ENCODE assay signal across 8 cellular contexts in the genomic region with DNA sequence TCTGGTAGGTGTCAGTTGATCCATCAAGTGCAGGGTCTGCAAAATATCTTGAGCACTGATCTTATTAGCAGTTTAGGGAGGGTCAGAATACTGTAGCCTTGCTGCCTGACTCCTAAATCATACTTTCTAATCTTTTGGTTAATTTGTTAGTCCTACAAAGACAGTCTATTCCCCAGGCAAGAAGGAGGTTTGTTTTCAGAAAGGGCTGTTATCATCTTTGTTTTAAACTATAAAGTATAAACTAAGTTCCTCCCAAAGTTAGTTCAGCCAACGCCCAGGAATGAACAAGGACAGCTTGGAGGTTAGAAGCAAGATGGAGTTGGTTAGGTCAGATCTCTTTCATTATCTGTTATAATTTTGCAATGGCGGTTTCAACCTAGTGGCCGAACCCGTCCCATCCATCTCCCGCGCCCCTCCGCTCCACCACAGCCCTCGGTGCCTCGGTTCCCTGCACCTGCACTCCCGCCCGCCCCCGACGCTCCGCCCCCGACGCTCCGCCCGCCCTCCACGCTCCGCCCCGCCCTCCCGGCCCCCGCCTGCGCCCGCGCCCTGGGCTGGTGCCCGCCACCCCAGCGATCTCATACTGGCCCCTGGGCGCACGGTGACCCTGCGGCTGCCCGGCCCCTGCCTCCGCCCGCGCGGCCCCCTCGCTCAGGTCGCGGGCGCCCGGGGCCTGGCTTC. TPM values are rescaled to one million over a fixed set of nuclear protein-coding genes. Genes with fewer than 3 reads are reported as not detected.
DNase-seq lines count a peak whose midpoint lies in the region; ATAC-seq, FAIRE-seq and TF ChIP-seq lines count a peak whose summit lies in the region.

A gene with protein sequence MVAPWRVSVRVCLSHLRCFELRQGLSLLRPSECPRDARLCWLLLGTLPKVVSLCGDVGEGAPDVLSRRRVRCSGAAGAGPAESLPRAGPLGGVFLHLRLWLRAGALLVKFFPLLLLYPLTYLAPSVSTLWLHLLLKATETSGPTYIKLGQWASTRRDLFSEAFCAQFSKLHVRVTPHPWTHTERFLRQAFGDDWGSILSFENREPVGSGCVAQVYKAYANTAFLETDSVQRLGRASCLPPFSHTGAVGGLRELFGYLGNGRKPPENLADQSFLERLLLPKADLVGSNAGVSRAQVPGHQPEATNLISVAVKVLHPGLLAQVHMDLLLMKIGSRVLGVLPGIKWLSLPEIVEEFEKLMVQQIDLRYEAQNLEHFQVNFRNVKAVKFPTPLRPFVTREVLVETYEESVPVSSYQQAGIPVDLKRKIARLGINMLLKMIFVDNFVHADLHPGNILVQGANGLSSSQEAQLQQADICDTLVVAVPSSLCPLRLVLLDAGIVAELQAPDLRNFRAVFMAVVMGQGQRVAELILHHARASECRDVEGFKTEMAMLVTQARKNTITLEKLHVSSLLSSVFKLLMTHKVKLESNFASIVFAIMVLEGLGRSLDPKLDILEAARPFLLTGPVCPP (plus strand): TSS at position 564 of the 681 bp plus-strand sequence. CDS start 386 bp downstream, outside the sequence.

- TF ChIP-seq POLR2A in HepG2 (IDR thresholded peaks at IDR 0.05; ENCODE audit: insufficient read depth in 1 of 2, low read depth in 2 of 2, low read length in 2 of 2), result peak in 1 of 2 experiments; percentile 70; a peak in 1 of 4 replicates

- H2AFZ ChIP-seq in HepG2 (ENCODE audit: low read length), result peak within 1 kb of the TSS; percentile 54

- TF ChIP-seq EP300 in HepG2 (IDR thresholded peaks at IDR 0.05; ENCODE audit: low read depth in 2 of 2, low read length in 2 of 2) (no peak), HepG2 (CRISPR knock-in tag; IDR thresholded peaks at IDR 0.05; ENCODE audit: borderline replicate concordance) (no peak)

- DNase-seq in GM10266 (ENCODE audit: extremely low spot score), result peak; percentile 93
- DNase-seq in LNCaP clone FGC (ENCODE audit: low read depth), result no peak
- peak; percentile 67 for DNase-seq in WERI-Rb-1
- no peak for DNase-seq in chondrocyte (ENCODE audit: low spot score)
- DNase-seq in HepG2 (ENCODE audit: low spot score), result no peak
- DNase-seq in stimulated activated CD4-positive, alpha-beta T cell treated with anti-CD3 and anti-CD28 coated beads, Interleukin-2, amount 100 ng/mL, for 4 hours (ENCODE audit: low read depth), result peak; percentile 41

- peak; percentile 51 for ATAC-seq in GM21825 (IDR thresholded peaks at IDR 0.05; ENCODE audit: unreplicated experiment)
- peak; percentile 88 for ATAC-seq in HepG2
- ATAC-seq in HG02970 (IDR thresholded peaks at IDR 0.05; ENCODE audit: low FRiP score, unreplicated experiment), result no peak

- no peaks in the 10 kb centered on the region for H3K9me3 ChIP-seq in WERI-Rb-1 (ENCODE audit: severe bottlenecking)
- no peaks in the 10 kb centered on the region for H3K9me3 ChIP-seq in HepG2 (ENCODE audit: low read length)

- H3K27me3 Mint-ChIP-seq in chondrocyte (ENCODE audit: low read depth), result no peaks in the 10 kb centered on the region

- BruUV-seq in HepG2 (replicated peaks; lab: Mats Ljungman, UMichigan), result no TSS peak

- H3K36me3 ChIP-seq in WERI-Rb-1 (peaks cover 16% of the 10 kb centered on the region), HepG2 (replicated peaks in 1 of 2; ENCODE audit: control insufficient read depth in 1 of 2, insufficient read depth in 2 of 2, low read length in 2 of 2) (no peaks in the 10 kb centered on the region)

- H3K79me2 ChIP-seq in HepG2 (ENCODE audit: insufficient read depth, low read length), result no peaks in the 10 kb centered on the region

- no peaks in the 10 kb centered on the region for H4K20me1 ChIP-seq in HepG2 (ENCODE audit: insufficient read depth, low read length)

- peak within 1 kb of the TSS; percentile 65 for H3K4me3 ChIP-seq in LNCaP clone FGC (ENCODE audit: low read depth, low read length)
- peak within 1 kb of the TSS; percentile 76 for H3K4me3 ChIP-seq in WERI-Rb-1 (ENCODE audit: low read depth, low read length)
- peak within 1 kb of the TSS; percentile 60 to 78 (median 63); a peak in 5 of 6 replicates for H3K4me3 ChIP-seq in HepG2 (replicated peaks in 1 of 3; ENCODE audit: insufficient read depth in 1 of 3, low read depth in 2 of 3, low read length in 3 of 3)

- in situ Hi-C loops in HepG2 (cut with HindIII; ENCODE audit: extremely low pct_ligation_motif_present, low pct_unique_long_range_greater_than_20kb), result no loop called here

- H3K4me3 Mint-ChIP-seq in chondrocyte (ENCODE audit: unreplicated experiment), result peak within 1 kb of the TSS; percentile 76

- H3K27ac ChIP-seq in WERI-Rb-1 (peak within 1 kb of the TSS; percentile 64), HepG2 (ENCODE audit: extremely low read length, insufficient read depth, low read length) (no peak within 1 kb of the TSS)

- H3K27ac Mint-ChIP-seq in chondrocyte (ENCODE audit: unreplicated experiment), result no peak within 1 kb of the TSS

- peaks cover 37% of the 10 kb centered on the region for H3K4me1 Mint-ChIP-seq in chondrocyte (ENCODE audit: low read depth)

- peak within 1 kb of the TSS; percentile 83 for H3K4me2 ChIP-seq in HepG2 (ENCODE audit: low read depth, low read length)

- POLR2A ChIA-PET in HepG2 (lab: Yijun Ruan, JAX), result interaction anchor here (1.4 to 1.5 kb wide), 2 partner anchors 24 to 331 kb away, joined by 5 read pairs; a partner anchor contains a TSS

- intact Hi-C loops in HepG2 (cut with micrococcal nuclease; ENCODE audit: unreplicated experiment), result no loop called here

- 2% methylated on average over 19 of the region's 41 CpGs for WGBS in HepG2 (ENCODE audit: low lambda C conversion rate)

- TF ChIP-seq RAD21 in HepG2 (CRISPR knock-in tag; IDR thresholded peaks at IDR 0.05), result no peak

- no peak for FAIRE-seq in HepG2 (lab: Jason Lieb, UNC)

- no peaks in the 10 kb centered on the region for H3K9me3 Mint-ChIP-seq in chondrocyte (ENCODE audit: low read depth)

- CTCF ChIA-PET in HepG2 (lab: Yijun Ruan, JAX; ENCODE audit: low intra/inter-chr PET ratio, low total read pairs), result no interaction called here

- peak within 1 kb of the TSS; percentile 54 for H3K9ac ChIP-seq in HepG2 (ENCODE audit: insufficient read depth, low read depth, low read length)

- H3K4me1 ChIP-seq in HepG2 (ENCODE audit: insufficient read depth, low read length), result peaks cover 16% of the 10 kb centered on the region

- H3K27me3 ChIP-seq in WERI-Rb-1 (ENCODE audit: insufficient read depth, low read depth, severe bottlenecking) (no peaks in the 10 kb centered on the region), HepG2 (ENCODE audit: control insufficient read depth in 1 of 2, insufficient read depth in 2 of 2, low read length in 2 of 2) (0 out of 5 replicates have a peak, but pooled peaks cover 0 to 2% of the 10 kb centered on the region in 2 experiments)

- no peak for TF ChIP-seq CTCF in GM10266 (IDR thresholded peaks at IDR 0.05; ENCODE audit: control insufficient read depth, insufficient read depth, low read depth, missing control alignments)
- TF ChIP-seq CTCF in LNCaP clone FGC (IDR thresholded peaks at IDR 0.05; ENCODE audit: control insufficient read depth, extremely low read depth, insufficient read depth), result no peak
- TF ChIP-seq CTCF in WERI-Rb-1 (IDR thresholded peaks at IDR 0.05; ENCODE audit: low read depth, low read length), result no peak
- no peak for TF ChIP-seq CTCF in chondrocyte (IDR thresholded peaks at IDR 0.05)
- TF ChIP-seq CTCF in HepG2 (CRISPR knock-in tag; IDR thresholded peaks at IDR 0.05), result no peak

- H3K36me3 Mint-ChIP-seq in chondrocyte (ENCODE audit: low read depth), result peaks cover under 1% of the 10 kb centered on the region

TF ChIP-seq in HepG2, 621 proteins besides CTCF, POLR2A, EP300 and RAD21 (continues in another document):
- TF ChIP-seq MXI1 (IDR thresholded peaks at IDR 0.05; ENCODE audit: borderline replicate concordance, low read depth, low read length), result 0 out of 3 replicates have a peak, but pooled peaks have one; percentile 25
- TF ChIP-seq POLR2G (IDR thresholded peaks at IDR 0.05; ENCODE audit: low read depth, low read length), result peak; percentile 45; the same call in 1 of the 2 replicates
- no peak for TF ChIP-seq ZNF776 (CRISPR knock-in tag; IDR thresholded peaks at IDR 0.05)
- TF ChIP-seq THAP11 (CRISPR knock-in tag; IDR thresholded peaks at IDR 0.05), result no peak
- 0 out of 2 replicates have a peak, but pooled peaks have one; percentile 49 for TF ChIP-seq ONECUT2 (CRISPR knock-in tag; IDR thresholded peaks at IDR 0.05)
- no peak for TF ChIP-seq ARNTL (CRISPR knock-in tag; IDR thresholded peaks at IDR 0.05)
- no peak for TF ChIP-seq ZNF317 (CRISPR knock-in tag; IDR thresholded peaks at IDR 0.05)
- TF ChIP-seq RBFOX2 (IDR thresholded peaks at IDR 0.05; ENCODE audit: low read depth, low read length), result peak; percentile 71

RNA-seq across cellular contexts. Expression of the gene that starts here (rescaled TPM):
- 23.6 to 28.0 TPM (median 26.9 TPM) in 3 replicates for total RNA-seq in chondrocyte
- 13.0 and 18.8 TPM in 2 replicates for total RNA-seq in HepG2 (2016; rRNA removed; fragmentation: Illumina TruSeq; extraction: Trizol)
- 11.3 and 12.9 TPM in 2 replicates for total RNA-seq in HepG2 (2016; cell fraction: cytosol; rRNA removed; fragmentation: Illumina TruSeq; extraction: Trizol; ENCODE audit: low read depth)
- 12.9 and 17.0 TPM in 2 replicates for total RNA-seq in HepG2 (2016; cell fraction: insoluble cytoplasmic fraction; rRNA removed; fragmentation: Illumina TruSeq; extraction: Trizol)
- 21.8 and 27.4 TPM in 2 replicates for total RNA-seq in HepG2 (2016; cell fraction: membrane; rRNA removed; fragmentation: Illumina TruSeq; extraction: Trizol)
- 9.9 and 12.3 TPM in 2 replicates for total RNA-seq in HepG2 (2016; cell fraction: nucleus; rRNA removed; fragmentation: Illumina TruSeq; extraction: Trizol)
- 8.6 and 11.0 TPM in 2 replicates for polyA plus RNA-seq in HepG2 (2011; rRNA removed)
- polyA plus RNA-seq in HepG2 (2011; cell fraction: cytosol; rRNA removed), result 9.4 and 11.4 TPM in 2 replicates
- 6.0 and 7.4 TPM in 2 replicates for polyA plus RNA-seq in HepG2 (2011; cell fraction: nucleus; rRNA removed)
- 9.1 and 12.8 TPM in 2 replicates for polyA plus RNA-seq in HepG2 (2012)
- 8.4 and 11.6 TPM in 2 replicates for polyA plus RNA-seq in HepG2 (2016; cell fraction: cytosol; fragmentation: Illumina TruSeq; extraction: Trizol; ENCODE audit: low read depth)
- 12.7 and 13.0 TPM in 2 replicates for polyA plus RNA-seq in HepG2 (2016; cell fraction: insoluble cytoplasmic fraction; fragmentation: Illumina TruSeq; extraction: Trizol; ENCODE audit: low read depth)
- polyA plus RNA-seq in HepG2 (2016; cell fraction: membrane; fragmentation: Illumina TruSeq; extraction: Trizol; ENCODE audit: low read depth), result 14.0 and 16.5 TPM in 2 replicates
- polyA plus RNA-seq in HepG2 (2016; cell fraction: nucleus; fragmentation: Illumina TruSeq; extraction: Trizol; ENCODE audit: insufficient read depth, low read depth), result 12.7 and 15.1 TPM in 2 replicates
- polyA minus RNA-seq in HepG2 (2011; rRNA and poly(A)+ RNA removed; ENCODE audit: low replicate concordance), result 16.6 and 21.9 TPM in 2 replicates
- polyA minus RNA-seq in HepG2 (2011; cell fraction: cytosol; rRNA and poly(A)+ RNA removed), result 6.9 and 9.1 TPM in 2 replicates
- 5.5 and 6.8 TPM in 2 replicates for polyA minus RNA-seq in HepG2 (2011; cell fraction: nucleus; rRNA and poly(A)+ RNA removed)

Comparison
In these comparisons a context has a peak if more than half of its experiments do, and no peak if none do; other contexts are left out.
1. DNase-seq: peak in GM10266 (single experiment), WERI-Rb-1 (single experiment) and stimulated activated CD4-positive, alpha-beta T cell treated with anti-CD3 and anti-CD28 coated beads, Interleukin-2, amount 100 ng/mL, for 4 hours (single experiment); none in LNCaP clone FGC (single experiment), chondrocyte (single experiment) and HepG2 (single experiment).
2. Peak in every context shown above with its lines, with median percentiles within 50 percentile points of each other: H3K4me3 ChIP-seq.